In the genomic region with DNA sequence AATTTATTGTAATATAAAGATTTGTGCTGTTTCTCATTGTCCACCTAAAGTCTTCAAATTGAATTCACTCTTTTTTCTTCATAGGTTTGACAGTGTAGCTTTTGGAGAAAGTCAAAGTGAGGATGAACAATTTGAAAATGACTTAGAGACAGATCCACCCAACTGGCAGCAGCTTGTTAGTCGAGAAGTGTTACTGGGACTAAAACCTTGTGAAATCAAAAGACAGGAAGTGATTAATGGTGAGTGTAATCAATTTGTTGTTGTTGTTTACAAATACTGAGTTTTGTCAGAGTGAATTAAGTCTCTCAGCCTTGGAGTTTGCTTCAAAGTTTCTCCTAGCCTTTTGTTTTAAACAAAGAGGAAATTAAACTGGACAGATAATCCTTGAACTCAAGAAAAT, we compare ENCODE assay signal across 1 cellular context.
TF ChIP-seq lines count a peak whose summit lies in the region.

No MANE protein-coding gene starts in this region.

TF ChIP-seq in endothelial cell of umbilical vein, 7 proteins besides CTCF, POLR2A, EP300 and RAD21:
- TF ChIP-seq GATA2 (IDR thresholded peaks at IDR 0.05; ENCODE audit: insufficient read depth, insufficient read length, low read depth, low read length) (no peak), MYC (IDR thresholded peaks at IDR 0.05; ENCODE audit: low read depth, low read length) (no peak), EZH2 (IDR thresholded peaks at IDR 0.05; ENCODE audit: borderline replicate concordance, low read depth, low read length, severe bottlenecking) (no peak), JUN (IDR thresholded peaks at IDR 0.05; ENCODE audit: borderline replicate concordance, insufficient read depth, insufficient read length, low read depth) (no peak)
